Comparison of ENCODE assay signal across 1 cellular context in genomic region chr12:53078425-53079225, GRCh38.
A peak's percentile ranks its signal among the peaks of the same experiment; 100 is the strongest.
TF ChIP-seq lines count a peak whose summit lies in the region.

No MANE protein-coding gene starts in this region.

TF ChIP-seq in HepG2, 621 proteins besides CTCF, POLR2A, EP300 and RAD21 (continued from another document and continues in another):
- TF ChIP-seq AFF4 (CRISPR knock-in tag; IDR thresholded peaks at IDR 0.05), result no peak
- TF ChIP-seq NFE2 (CRISPR knock-in tag; IDR thresholded peaks at IDR 0.05), result no peak
- no peak for TF ChIP-seq ZNF691 (CRISPR knock-in tag; IDR thresholded peaks at IDR 0.05; ENCODE audit: borderline replicate concordance, low read depth)
- no peak for TF ChIP-seq ZNF563 (CRISPR knock-in tag; IDR thresholded peaks at IDR 0.05)
- no peak for TF ChIP-seq HMGA1 (CRISPR knock-in tag; conservative IDR thresholded peaks at IDR 0.05)
- no peak for TF ChIP-seq SUZ12 (IDR thresholded peaks at IDR 0.05; ENCODE audit: low read depth, low read length)
- no peak for TF ChIP-seq ATF1 (CRISPR knock-in tag; IDR thresholded peaks at IDR 0.05)
- TF ChIP-seq ZNF800 (CRISPR knock-in tag; IDR thresholded peaks at IDR 0.05), result no peak
- TF ChIP-seq ZKSCAN5 (CRISPR knock-in tag; IDR thresholded peaks at IDR 0.05), result no peak
- 0 out of 2 replicates have a peak, but pooled peaks have one; percentile 49 for TF ChIP-seq NKX3-1 (CRISPR knock-in tag; IDR thresholded peaks at IDR 0.05)
- TF ChIP-seq TAF15 (IDR thresholded peaks at IDR 0.05; ENCODE audit: low read depth, low read length, poor library complexity, severe bottlenecking), result no peak
- no peak for TF ChIP-seq MLLT10 (CRISPR knock-in tag; IDR thresholded peaks at IDR 0.05)
- TF ChIP-seq ZNF616 (CRISPR knock-in tag; IDR thresholded peaks at IDR 0.05; ENCODE audit: low read depth), result no peak
- TF ChIP-seq CCDC6 (CRISPR knock-in tag; IDR thresholded peaks at IDR 0.05), result no peak
- TF ChIP-seq ATAD3A (CRISPR knock-in tag; IDR thresholded peaks at IDR 0.05), result no peak
- TF ChIP-seq ZNF18 (CRISPR knock-in tag; IDR thresholded peaks at IDR 0.05; ENCODE audit: insufficient replicate concordance), result no peak
- TF ChIP-seq JUN (CRISPR knock-in tag; IDR thresholded peaks at IDR 0.05), result no peak
- TF ChIP-seq CERS6 (CRISPR knock-in tag; IDR thresholded peaks at IDR 0.05), result no peak
- TF ChIP-seq ATF2 (CRISPR knock-in tag; IDR thresholded peaks at IDR 0.05), result no peak
- no peak for TF ChIP-seq CHD2 (IDR thresholded peaks at IDR 0.05; ENCODE audit: low read depth, low read length)
- TF ChIP-seq ZNF546 (CRISPR knock-in tag; conservative IDR thresholded peaks at IDR 0.05), result no peak
- no peak for TF ChIP-seq CENPX (CRISPR knock-in tag; IDR thresholded peaks at IDR 0.05)
- TF ChIP-seq GABPA (IDR thresholded peaks at IDR 0.05; ENCODE audit: low read depth, low read length), result no peak
- no peak for TF ChIP-seq GABPA (CRISPR knock-in tag; IDR thresholded peaks at IDR 0.05; ENCODE audit: low read depth)
- no peak for TF ChIP-seq MAFK (conservative IDR thresholded peaks at IDR 0.05 in 1 of 2, IDR thresholded peaks at IDR 0.05 in 1 of 2; ENCODE audit: low read length in 2 of 2)
- no peak for TF ChIP-seq RFX3 (CRISPR knock-in tag; IDR thresholded peaks at IDR 0.05)
- TF ChIP-seq ZNF660 (CRISPR knock-in tag; IDR thresholded peaks at IDR 0.05; ENCODE audit: borderline replicate concordance, low read depth), result no peak
- TF ChIP-seq ATF7 (IDR thresholded peaks at IDR 0.05), result no peak
- no peak for TF ChIP-seq ATF7 (CRISPR knock-in tag; IDR thresholded peaks at IDR 0.05)
- TF ChIP-seq ZHX2 (IDR thresholded peaks at IDR 0.05; ENCODE audit: low read depth), result no peak
- no peak for TF ChIP-seq ZHX2 (CRISPR knock-in tag; IDR thresholded peaks at IDR 0.05; ENCODE audit: borderline replicate concordance)
- TF ChIP-seq CREM (IDR thresholded peaks at IDR 0.05), result no peak
- no peak for TF ChIP-seq CREM (CRISPR knock-in tag; IDR thresholded peaks at IDR 0.05)
- no peak for TF ChIP-seq ZNF574 (CRISPR knock-in tag; IDR thresholded peaks at IDR 0.05)
- TF ChIP-seq NFYC (CRISPR knock-in tag; IDR thresholded peaks at IDR 0.05), result no peak
- peak; percentile 15; the same call in 1 of the 2 replicates for TF ChIP-seq ZNF275 (CRISPR knock-in tag; IDR thresholded peaks at IDR 0.05; ENCODE audit: borderline replicate concordance)
- no peak for TF ChIP-seq SP140L (CRISPR knock-in tag; IDR thresholded peaks at IDR 0.05; ENCODE audit: borderline replicate concordance)
- TF ChIP-seq ASH2L (IDR thresholded peaks at IDR 0.05; ENCODE audit: insufficient read length, low read depth, low read length), result no peak
- TF ChIP-seq ZNF720 (CRISPR knock-in tag; IDR thresholded peaks at IDR 0.05), result no peak
- TF ChIP-seq ZNF709 (CRISPR knock-in tag; IDR thresholded peaks at IDR 0.05), result no peak
- TF ChIP-seq RBM22 (optimal IDR thresholded peaks at IDR 0.05; ENCODE audit: low read length), result no peak
- TF ChIP-seq ZNF33A (CRISPR knock-in tag; IDR thresholded peaks at IDR 0.05; ENCODE audit: borderline replicate concordance), result no peak
- TF ChIP-seq MYC (CRISPR knock-in tag; IDR thresholded peaks at IDR 0.05; ENCODE audit: borderline replicate concordance), result peak; percentile 75; the same call in 1 of the 2 replicates
- TF ChIP-seq IKZF1 (IDR thresholded peaks at IDR 0.05), result no peak
- no peak for TF ChIP-seq DPF2 (CRISPR knock-in tag; IDR thresholded peaks at IDR 0.05; ENCODE audit: borderline replicate concordance, low read depth)
- peak; percentile 1; the same call in 1 of the 2 replicates for TF ChIP-seq ZNF792 (CRISPR knock-in tag; IDR thresholded peaks at IDR 0.05)
- TF ChIP-seq ZNF207 (IDR thresholded peaks at IDR 0.05; ENCODE audit: borderline replicate concordance), result no peak
- no peak for TF ChIP-seq SMAD9 (CRISPR knock-in tag; IDR thresholded peaks at IDR 0.05)
